14 cellular contexts compared by ENCODE assay signal in genomic region chr19:7857727-7858701, GRCh38. TPM values are rescaled to one million over a fixed set of nuclear protein-coding genes. Genes with fewer than 3 reads are reported as not detected.
DNase-seq lines count a peak whose midpoint lies in the region; ATAC-seq and TF ChIP-seq lines count a peak whose summit lies in the region.
"Had no signal": no experiment of that assay in that cellular context is flagged by ENCODE, and none has a peak within 500 bp of the region (broad histone marks: within the 10 kb centered on the region; RNA-seq: fewer than 3 reads in every experiment).

No MANE protein-coding gene starts in this region.

- ATAC-seq in HG02571 (IDR thresholded peaks at IDR 0.05; ENCODE audit: unreplicated experiment) (no peak), GM21528 (IDR thresholded peaks at IDR 0.05; ENCODE audit: low FRiP score, unreplicated experiment) (no peak)

- intact Hi-C loops in colonic mucosa (cut with DNase I), result loop anchor here (10.0 kb wide), 1 partner anchor 67 kb away; the partner anchor contains the start of genes CTXN1 and SNAPC2

- TF ChIP-seq POLR2A in erythroblast (IDR thresholded peaks at IDR 0.05; ENCODE audit: low read length), result no peak

- peak; percentile 38 for DNase-seq in activated CD4-positive, alpha-beta T cell treated with anti-CD3 and anti-CD28 coated beads for 48 hours
- no peak for DNase-seq in activated CD4-positive, alpha-beta T cell treated with anti-CD3 and anti-CD28 coated beads, Interleukin-2, amount 50 U/mL, for 1 hour
- DNase-seq in NCI-H2171 treated with DMSO at 0.1 percent for 48 hours (lab: John Stamatoyannopoulos, UW), result peak; percentile 95
- peak; percentile 49 to 60 for DNase-seq in erythroblast (lab: John Stamatoyannopoulos, UW)
- peak in 2 of 49 donors; percentile 69 to 78 for DNase-seq in substantia nigra (lab: John Stamatoyannopoulos, UW)
- no peak for DNase-seq in colonic mucosa
- DNase-seq: activated CD8-positive, alpha-beta memory T cell treated with anti-CD3 and anti-CD28 coated beads, Interleukin-2, amount 50 U/mL, for 48 hours; amniotic stem cell; DMS79 treated with DMSO at 0.1 percent for 48 hours; effector CD8-positive, alpha-beta T cell; OCI-M1 had no signal

- H3K27me3 ChIP-seq in colonic mucosa, result peaks cover 12% of the 10 kb centered on the region

- no peaks in the 10 kb centered on the region for H3K36me3 ChIP-seq in colonic mucosa

- no peak overlapping the region for H3K4me3 ChIP-seq in colonic mucosa

- H3K4me1 ChIP-seq in colonic mucosa, result peaks cover 16% of the 10 kb centered on the region

- H3K9me3 ChIP-seq in colonic mucosa, result no peaks in the 10 kb centered on the region

- no peak overlapping the region for H3K9ac ChIP-seq in colonic mucosa (ENCODE audit: low read depth in 2 of 2, low read length in 2 of 2)

- TF ChIP-seq CTCF in colonic mucosa (IDR thresholded peaks at IDR 0.05), result no peak

- H3K27ac ChIP-seq in substantia nigra (ENCODE audit: low read depth, low read length, poor library complexity, severe bottlenecking) (peak overlapping the region; percentile 21), colonic mucosa (no peak overlapping the region)

RNA-seq across cellular contexts. Expression of gene PRR36, which starts 16.2 kb away (rescaled TPM):
- under 1 TPM; 0.22 to 0.37 TPM for total RNA-seq in colonic mucosa
- total RNA-seq: subcutaneous adipose tissue had no signal

RNA-seq across cellular contexts. Expression of gene EVI5L, which starts 28.0 kb away (rescaled TPM):
- total RNA-seq in colonic mucosa, result 10 to 100 TPM; 10.6 to 12.0 TPM

RNA-seq across cellular contexts. Expression of gene LRRC8E, which starts 30.3 kb away (rescaled TPM):
- total RNA-seq in colonic mucosa, result 1 to 10 TPM; 2.9 to 4.0 TPM

RNA-seq across cellular contexts. Expression of gene MAP2K7, which starts 45.7 kb away (rescaled TPM):
- 10 to 100 TPM; 26.3 to 38.3 TPM for total RNA-seq in colonic mucosa

RNA-seq across cellular contexts. Expression of gene TGFBR3L, which starts 56.6 kb away (rescaled TPM):
- total RNA-seq in colonic mucosa, result not detected
- total RNA-seq: subcutaneous adipose tissue had no signal

Comparison
In these comparisons a context has a peak if more than half of its experiments do, and no peak if none do; other contexts are left out.
1. DNase-seq: peak in activated CD4-positive, alpha-beta T cell treated with anti-CD3 and anti-CD28 coated beads for 48 hours (single experiment), NCI-H2171 treated with DMSO at 0.1 percent for 48 hours (single experiment) and erythroblast (2 of 2); none in activated CD4-positive, alpha-beta T cell treated with anti-CD3 and anti-CD28 coated beads, Interleukin-2, amount 50 U/mL, for 1 hour (single experiment) and colonic mucosa (single experiment).